8 cellular contexts compared by ENCODE assay signal in genomic region chr3:154121236-154122095, GRCh38.
A peak's percentile ranks its signal among the peaks of the same experiment; 100 is the strongest.
DNase-seq lines count a peak whose midpoint lies in the region; ATAC-seq and TF ChIP-seq lines count a peak whose summit lies in the region.

TSS of gene ARHGEF26 (plus strand) at chr3:154121390. CDS start at chr3:154121993, 603 bp downstream.

- no peak for TF ChIP-seq CTCF in GM10248 (IDR thresholded peaks at IDR 0.05; ENCODE audit: control extremely low read depth, extremely low read depth, low read depth, missing control alignments)

- POLR2A ChIA-PET in GM10248 (lab: Yijun Ruan, JAX): no interaction called here

- CTCF ChIA-PET in GM10248 (lab: Yijun Ruan, JAX): interaction anchor here (0.8 kb wide), 1 partner anchor 17 kb away, joined by 3 read pairs; no protein-coding TSS in a partner anchor

- peak; percentile 73 for ATAC-seq in HG02678 (IDR thresholded peaks at IDR 0.05; ENCODE audit: unreplicated experiment)
- ATAC-seq in GM18870 (IDR thresholded peaks at IDR 0.05; ENCODE audit: unreplicated experiment): no peak

- peak; percentile 75 for DNase-seq in GM10248 (ENCODE audit: extremely low spot score)
- DNase-seq in NCI-H2107 (lab: John Stamatoyannopoulos, UW): peak; percentile 81
- peak; percentile 52 for DNase-seq in activated CD4-positive, CD25-positive, alpha-beta regulatory T cell treated with anti-CD3 and anti-CD28 coated beads, Interleukin-2, amount 50 U/mL, for 72 hours
- DNase-seq in cerebellar cortex (ENCODE audit: low spot score): peak; percentile 47
- DNase-seq in kidney tubule cell (ENCODE audit: low spot score): peak; percentile 73
- peak; percentile 44 to 61 for DNase-seq in stimulated activated CD4-positive, alpha-beta T cell treated with anti-CD3 and anti-CD28 coated beads, Interleukin-15, amount 100 ng/mL, for 48 hours (ENCODE audit: low read depth in 2 of 2)
